ENCODE assay signal across 18 cellular contexts in genomic region chr1:155529929-155530328, GRCh38. TPM values are rescaled to one million over a fixed set of nuclear protein-coding genes. Genes with fewer than 3 reads are reported as not detected.
DNase-seq lines count a peak whose midpoint lies in the region; ATAC-seq, FAIRE-seq and TF ChIP-seq lines count a peak whose summit lies in the region.
"Had no signal": no experiment of that assay in that cellular context is flagged by ENCODE, and none has a peak within 500 bp of the region (broad histone marks: within the 10 kb centered on the region; RNA-seq: fewer than 3 reads in every experiment).

No MANE protein-coding gene starts in this region.

- no peak for TF ChIP-seq POLR2A in GM12891 (IDR thresholded peaks at IDR 0.05; ENCODE audit: low read depth, low read length)

- intact Hi-C loops in A673 (cut with micrococcal nuclease; ENCODE audit: unreplicated experiment): no loop called here
- intact Hi-C loops in activated T-helper 2 cell treated with anti-CD3 and anti-CD28 coated beads, Interferon-gamma antibody, Interleukin-2, Interleukin-4, amounts not matched to agents 10 μg/mL and 5 μg/mL and 100 μg/mL, durations not matched to agents 14 hours and 24 hours and 36 hours (cut with micrococcal nuclease): loop anchor here (10.0 kb wide), 1 partner anchor 65 kb away; no protein-coding TSS in a partner anchor

- POLR2A ChIA-PET in A673 (lab: Charles Lee; ENCODE audit: low non-redundant PET): no interaction called here

- H3K27me3 ChIP-seq in Karpas-422 (ENCODE audit: low read length) (no peaks in the 10 kb centered on the region), A673 (replicated peaks; ENCODE audit: insufficient read depth, low read depth, low read length, poor library complexity) (no peaks in the 10 kb centered on the region)
- H3K27me3 ChIP-seq: breast epithelium, left lung had no signal

- peaks cover 3% of the 10 kb centered on the region for H3K9me3 Mint-ChIP-seq in memory B cell
- H3K9me3 Mint-ChIP-seq in activated T-helper 2 cell treated with anti-CD3 and anti-CD28 coated beads, Interferon-gamma antibody, Interleukin-2, Interleukin-4, amounts not matched to agents 10 μg/mL and 5 μg/mL and 100 μg/mL, durations not matched to agents 14 hours and 24 hours and 36 hours: peaks cover 4% of the 10 kb centered on the region
- H3K9me3 Mint-ChIP-seq: effector memory CD8-positive, alpha-beta T cell; T-helper 1 cell treated with Interleukin-12 subunit alpha and Interleukin-12 subunit beta and Interleukin-4 antibody, amounts not matched to agents 30 μg/mL and 1 μg/mL, for 36 hours had no signal

- DNase-seq in GM12891 (ENCODE audit: insufficient read length, low spot score) (no peak), Karpas-422 (peak; percentile 91), memory B cell (ENCODE audit: low spot score in 2 of 2) (peak in 1 of 2 donors; percentile 36), A673 (ENCODE audit: low spot score) (no peak), GM19238 (ENCODE audit: insufficient read length, low spot score) (no peak)
- DNase-seq in activated T-helper 2 cell treated with anti-CD3 and anti-CD28 coated beads, Interferon-gamma antibody, Interleukin-2, Interleukin-4, amounts not matched to agents 10 μg/mL and 5 μg/mL and 100 μg/mL, durations not matched to agents 14 hours and 24 hours and 36 hours (ENCODE audit: low spot score): no peak
- DNase-seq: activated CD4-positive, alpha-beta T cell treated with anti-CD3 and anti-CD28 coated beads for 1 hour; activated CD8-positive, alpha-beta memory T cell treated with anti-CD3 and anti-CD28 coated beads, Interleukin-2, amount 50 U/mL, for 48 hours; activated naive CD8-positive, alpha-beta T cell treated with anti-CD3 and anti-CD28 coated beads for 36 hours; DND-41; effector memory CD8-positive, alpha-beta T cell; left lung; NCI-H2029 treated with DMSO at 0.1 percent for 48 hours had no signal

- peaks cover 7% of the 10 kb centered on the region for H3K36me3 Mint-ChIP-seq in memory B cell
- H3K36me3 Mint-ChIP-seq in activated T-helper 2 cell treated with anti-CD3 and anti-CD28 coated beads, Interferon-gamma antibody, Interleukin-2, Interleukin-4, amounts not matched to agents 10 μg/mL and 5 μg/mL and 100 μg/mL, durations not matched to agents 14 hours and 24 hours and 36 hours (ENCODE audit: low read depth): peaks cover 34% of the 10 kb centered on the region

- peak; percentile 52 for ATAC-seq in GM19438 (IDR thresholded peaks at IDR 0.05; ENCODE audit: low read depth, unreplicated experiment)
- peak; percentile 92 for ATAC-seq in memory B cell (ENCODE audit: low read depth)
- no peak for ATAC-seq in HG02571 (IDR thresholded peaks at IDR 0.05; ENCODE audit: unreplicated experiment)
- ATAC-seq: effector memory CD8-positive, alpha-beta T cell; left lung had no signal

- peak overlapping the region; percentile 80 for H3K4me2 ChIP-seq in Karpas-422 (ENCODE audit: low read depth, low read length, poor library complexity, severe bottlenecking)

- TF ChIP-seq CTCF in A673 (conservative IDR thresholded peaks at IDR 0.05; ENCODE audit: low read depth, low read length): no peak

- H3K4me3 Mint-ChIP-seq in memory B cell: peak overlapping the region; percentile 77
- H3K4me3 Mint-ChIP-seq in activated T-helper 2 cell treated with anti-CD3 and anti-CD28 coated beads, Interferon-gamma antibody, Interleukin-2, Interleukin-4, amounts not matched to agents 10 μg/mL and 5 μg/mL and 100 μg/mL, durations not matched to agents 14 hours and 24 hours and 36 hours (ENCODE audit: low read depth): no peak overlapping the region
- H3K4me3 Mint-ChIP-seq: activated naive CD8-positive, alpha-beta T cell treated with anti-CD3 and anti-CD28 coated beads for 36 hours; effector memory CD8-positive, alpha-beta T cell; T-helper 1 cell treated with Interleukin-12 subunit alpha and Interleukin-12 subunit beta and Interleukin-4 antibody, amounts not matched to agents 30 μg/mL and 1 μg/mL, for 36 hours had no signal

- no peaks in the 10 kb centered on the region for H3K9me2 ChIP-seq in Karpas-422 (replicated peaks; ENCODE audit: insufficient read depth, low read length)

- H3K4me1 ChIP-seq in Karpas-422 (ENCODE audit: low read length) (peaks cover 80% of the 10 kb centered on the region), A673 (ENCODE audit: insufficient read depth, low read length, poor library complexity, severe bottlenecking) (no peaks in the 10 kb centered on the region)
- H3K4me1 ChIP-seq: breast epithelium, prostate gland had no signal

- FAIRE-seq in GM12891 (lab: Jason Lieb, UNC): peak; percentile 57

- H3K9me3 ChIP-seq in Karpas-422 (ENCODE audit: low read length): no peaks in the 10 kb centered on the region
- no peaks in the 10 kb centered on the region for H3K9me3 ChIP-seq in A673 (ENCODE audit: low read depth, low read length, poor library complexity, severe bottlenecking)
- H3K9me3 ChIP-seq: breast epithelium, left lung, prostate gland had no signal

- H3K27ac Mint-ChIP-seq in memory B cell: peak overlapping the region; percentile 88
- H3K27ac Mint-ChIP-seq in activated T-helper 2 cell treated with anti-CD3 and anti-CD28 coated beads, Interferon-gamma antibody, Interleukin-2, Interleukin-4, amounts not matched to agents 10 μg/mL and 5 μg/mL and 100 μg/mL, durations not matched to agents 14 hours and 24 hours and 36 hours: no peak overlapping the region
- H3K27ac Mint-ChIP-seq: activated naive CD8-positive, alpha-beta T cell treated with anti-CD3 and anti-CD28 coated beads for 36 hours; effector memory CD8-positive, alpha-beta T cell; T-helper 1 cell treated with Interleukin-12 subunit alpha and Interleukin-12 subunit beta and Interleukin-4 antibody, amounts not matched to agents 30 μg/mL and 1 μg/mL, for 36 hours had no signal

- H3K27ac ChIP-seq in Karpas-422 (ENCODE audit: low read length) (peak overlapping the region; percentile 97), A673 (ENCODE audit: low read depth, low read length, poor library complexity, severe bottlenecking) (no peak overlapping the region)
- H3K27ac ChIP-seq: breast epithelium, left lung, prostate gland had no signal

- CTCF ChIA-PET in A673 (lab: Charles Lee): no interaction called here

- H2AFZ ChIP-seq in Karpas-422 (ENCODE audit: low read length): no peak overlapping the region

- H3K27me3 Mint-ChIP-seq in memory B cell: no peaks in the 10 kb centered on the region
- H3K27me3 Mint-ChIP-seq in activated T-helper 2 cell treated with anti-CD3 and anti-CD28 coated beads, Interferon-gamma antibody, Interleukin-2, Interleukin-4, amounts not matched to agents 10 μg/mL and 5 μg/mL and 100 μg/mL, durations not matched to agents 14 hours and 24 hours and 36 hours (ENCODE audit: low read depth): no peaks in the 10 kb centered on the region
- H3K27me3 Mint-ChIP-seq: activated naive CD8-positive, alpha-beta T cell treated with anti-CD3 and anti-CD28 coated beads for 36 hours; effector memory CD8-positive, alpha-beta T cell had no signal

- peak overlapping the region; percentile 57 for H3K4me3 ChIP-seq in Karpas-422 (ENCODE audit: low read length)
- H3K4me3 ChIP-seq in A673 (ENCODE audit: low read depth, low read length, poor library complexity, severe bottlenecking): no peak overlapping the region
- H3K4me3 ChIP-seq: breast epithelium, left lung, prostate gland had no signal

- H3K4me1 Mint-ChIP-seq in memory B cell: peaks cover 26% of the 10 kb centered on the region
- peaks cover 23% of the 10 kb centered on the region for H3K4me1 Mint-ChIP-seq in activated T-helper 2 cell treated with anti-CD3 and anti-CD28 coated beads, Interferon-gamma antibody, Interleukin-2, Interleukin-4, amounts not matched to agents 10 μg/mL and 5 μg/mL and 100 μg/mL, durations not matched to agents 14 hours and 24 hours and 36 hours (ENCODE audit: low read depth)

- H3K9ac ChIP-seq in Karpas-422 (ENCODE audit: low read length): peak overlapping the region; percentile 60

- peaks cover 86% of the 10 kb centered on the region for H3K79me2 ChIP-seq in Karpas-422 (ENCODE audit: low read length)

- H3K36me3 ChIP-seq in Karpas-422 (ENCODE audit: insufficient read depth, low read length) (peaks cover 11% of the 10 kb centered on the region; the same call in 1 of the 2 replicates), A673 (ENCODE audit: insufficient read depth, low read length, poor library complexity, severe bottlenecking) (no peaks in the 10 kb centered on the region)
- H3K36me3 ChIP-seq: breast epithelium, left lung, prostate gland had no signal

- no peaks in the 10 kb centered on the region for H4K20me1 ChIP-seq in Karpas-422 (ENCODE audit: insufficient read depth, low read depth, low read length)

- no TSS peak for BruUV-seq in A673 (replicated peaks; lab: Mats Ljungman, UMichigan)

TF ChIP-seq in GM12891, 5 proteins besides CTCF, POLR2A, EP300 and RAD21:
- TF ChIP-seq SPI1 (IDR thresholded peaks at IDR 0.05; ENCODE audit: low read depth, low read length) (peak; percentile 85), PAX5 (IDR thresholded peaks at IDR 0.05; ENCODE audit: insufficient read depth, low read length, severe bottlenecking) (no peak)

RNA-seq across cellular contexts. Expression of gene ASH1L, which starts 32.7 kb away (rescaled TPM):
- 7.4 TPM for polyA plus RNA-seq in GM12891 (2012; ENCODE audit: low read depth, missing spikeins)
- total RNA-seq in Karpas-422 (2014; rRNA removed; shearing (Covaris generic); ENCODE audit: low replicate concordance): 27.2 and 45.1 TPM in 2 replicates
- 47.5 and 49.6 TPM in 2 replicates for total RNA-seq in A673 (2021)
- 39.5 and 40.3 TPM in 2 replicates for total RNA-seq in activated T-helper 2 cell treated with anti-CD3 and anti-CD28 coated beads, Interferon-gamma antibody, Interleukin-2, Interleukin-4, amounts not matched to agents 10 μg/mL and 5 μg/mL and 100 μg/mL, durations not matched to agents 14 hours and 24 hours and 36 hours
